Comparison of ENCODE assay signal across 1 cellular context in genomic region chr18:58364867-58365533, GRCh38.
TF ChIP-seq lines count a peak whose summit lies in the region.

No MANE protein-coding gene starts in this region.

TF ChIP-seq in GM23338, 12 proteins besides CTCF, POLR2A, EP300 and RAD21 (continued from another document):
- TF ChIP-seq ZNF462 (CRISPR knock-in tag; IDR thresholded peaks at IDR 0.05) (no peak), POLR2AphosphoS5 (IDR thresholded peaks at IDR 0.05; ENCODE audit: low read depth) (no peak)
